In the genomic region with DNA sequence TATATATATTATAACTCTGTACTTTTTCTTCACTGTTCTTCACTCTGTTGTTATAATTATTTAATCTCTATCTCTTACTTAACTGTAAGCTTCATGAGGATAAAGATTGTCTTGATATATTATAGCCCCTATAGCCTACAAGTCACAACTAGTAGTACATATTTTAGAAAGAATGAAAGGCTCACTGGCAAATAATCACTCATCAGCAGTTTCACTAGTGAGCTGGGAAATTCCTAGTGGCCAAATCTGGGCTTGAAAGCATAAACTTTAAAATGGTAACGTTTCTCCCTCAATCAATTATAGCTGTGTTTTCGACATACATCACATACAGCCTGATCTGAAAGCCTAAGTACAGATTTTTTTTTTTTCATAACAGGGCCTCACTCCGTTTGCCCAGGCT, we compare ENCODE assay signal across 20 cellular contexts.
"Had no signal": no experiment of that assay in that cellular context is flagged by ENCODE, and none has a peak within 500 bp of the region (broad histone marks: within the 10 kb centered on the region; RNA-seq: fewer than 3 reads in every experiment).

No MANE protein-coding gene starts in this region.

- H3K4me2 ChIP-seq: smooth muscle cell had no signal

- H3K9me3 Mint-ChIP-seq: activated naive CD4-positive, alpha-beta T cell treated with anti-CD3 and anti-CD28 coated beads, Interleukin-2, amount 50 U/mL, for 72 hours; activated T-helper 1 cell treated with anti-CD3 and anti-CD28 coated beads, Interleukin-12 subunit alpha, Interleukin-12 subunit beta, Interleukin-2, Interleukin-4 antibody, amounts not matched to agents 30 ng/mL and 10 ng/mL and 1 ng/mL, durations not matched to agents 14 hours and 24 hours and 36 hours; naive thymus-derived CD4-positive, alpha-beta T cell; stimulated activated effector memory CD8-positive, alpha-beta T cell treated with anti-CD3 and anti-CD28 coated beads, Interleukin-12 subunit alpha, Interleukin-12 subunit beta, amount 100 ng/mL, for 72 hours; type B pancreatic cell had no signal

- H3K27ac ChIP-seq: adrenal gland, breast epithelium, esophagus muscularis mucosa, heart right ventricle, pancreas, stomach had no signal

- H3K36me3 ChIP-seq: adrenal gland, breast epithelium, pancreas had no signal

- H3K27me3 ChIP-seq: adrenal gland, breast epithelium, esophagus muscularis mucosa, heart right ventricle, pancreas, stomach had no signal

- H3K27me3 Mint-ChIP-seq: activated CD4-positive, alpha-beta T cell treated with anti-CD3 and anti-CD28 coated beads for 36 hours; naive thymus-derived CD4-positive, alpha-beta T cell; type B pancreatic cell had no signal

- H3K9me3 ChIP-seq: adrenal gland, breast epithelium, esophagus muscularis mucosa, heart right ventricle, pancreas, stomach had no signal

- H3K4me1 ChIP-seq: breast epithelium had no signal

- H3K4me3 ChIP-seq: adrenal gland, breast epithelium, esophagus muscularis mucosa, heart right ventricle, pancreas, smooth muscle cell, stomach had no signal

- H3K27ac Mint-ChIP-seq: activated CD4-positive, alpha-beta T cell treated with anti-CD3 and anti-CD28 coated beads for 36 hours; activated naive CD4-positive, alpha-beta T cell treated with anti-CD3 and anti-CD28 coated beads, Interleukin-2, amount 50 U/mL, for 72 hours; activated T-helper 1 cell treated with anti-CD3 and anti-CD28 coated beads, Interleukin-12 subunit alpha, Interleukin-12 subunit beta, Interleukin-2, Interleukin-4 antibody, amounts not matched to agents 30 ng/mL and 10 ng/mL and 1 ng/mL, durations not matched to agents 14 hours and 24 hours and 36 hours; naive thymus-derived CD4-positive, alpha-beta T cell; stimulated activated effector memory CD8-positive, alpha-beta T cell treated with anti-CD3 and anti-CD28 coated beads, Interleukin-12 subunit alpha, Interleukin-12 subunit beta, amount 100 ng/mL, for 72 hours; type B pancreatic cell had no signal

- H3K4me3 Mint-ChIP-seq: activated CD4-positive, alpha-beta T cell treated with anti-CD3 and anti-CD28 coated beads for 36 hours; activated T-helper 1 cell treated with anti-CD3 and anti-CD28 coated beads, Interleukin-12 subunit alpha, Interleukin-12 subunit beta, Interleukin-2, Interleukin-4 antibody, amounts not matched to agents 30 ng/mL and 10 ng/mL and 1 ng/mL, durations not matched to agents 14 hours and 24 hours and 36 hours; naive thymus-derived CD4-positive, alpha-beta T cell; stimulated activated effector memory CD8-positive, alpha-beta T cell treated with anti-CD3 and anti-CD28 coated beads, Interleukin-12 subunit alpha, Interleukin-12 subunit beta, amount 100 ng/mL, for 72 hours; type B pancreatic cell had no signal

- DNase-seq: activated CD4-positive, alpha-beta T cell treated with anti-CD3 and anti-CD28 coated beads for 36 hours; activated CD4-positive, alpha-beta T cell treated with anti-CD3 and anti-CD28 coated beads, Interleukin-2, amount 50 U/mL, for 48 hours; activated gamma-delta T cell treated with Interleukin-2 at 50 U/mL for 16 hours; adrenal gland; cerebellar nuclear complex; cortex of kidney; heart right ventricle; mesendoderm; naive thymus-derived CD4-positive, alpha-beta T cell; pancreas; stimulated activated CD4-positive, alpha-beta T cell treated with anti-CD3 and anti-CD28 coated beads, Interleukin-4, amount 100 ng/mL, for 24 hours; stomach had no signal

- ATAC-seq: activated CD4-positive, alpha-beta T cell treated with anti-CD3 and anti-CD28 coated beads for 36 hours; activated naive CD4-positive, alpha-beta T cell treated with anti-CD3 and anti-CD28 coated beads, Interleukin-2, amount 50 U/mL, for 72 hours; heart right ventricle; naive thymus-derived CD4-positive, alpha-beta T cell; pancreas; sciatic nerve; stimulated activated effector memory CD8-positive, alpha-beta T cell treated with anti-CD3 and anti-CD28 coated beads, Interleukin-12 subunit alpha, Interleukin-12 subunit beta, amount 100 ng/mL, for 72 hours had no signal
